In genomic region chr13:22498006-22498405, GRCh38 we compare ENCODE assay signal across 20 cellular contexts.
A peak's percentile ranks its signal among the peaks of the same experiment; 100 is the strongest.
DNase-seq lines count a peak whose midpoint lies in the region; ATAC-seq and TF ChIP-seq lines count a peak whose summit lies in the region.
"Had no signal": no experiment of that assay in that cellular context is flagged by ENCODE, and none has a peak within 500 bp of the region (broad histone marks: within the 10 kb centered on the region; RNA-seq: fewer than 3 reads in every experiment).

No MANE protein-coding gene starts in this region.

- no peak for ATAC-seq in HG02763 (IDR thresholded peaks at IDR 0.05; ENCODE audit: unreplicated experiment)
- ATAC-seq: SK-N-SH treated with all-trans-retinoic acid at 6 μM for 48 hours had no signal

- peaks cover 15% of the 10 kb centered on the region for H3K4me1 Mint-ChIP-seq in nephron
- H3K4me1 Mint-ChIP-seq: B cell had no signal

- peak overlapping the region; percentile 53 to 83 (median 63) for H3K27ac Mint-ChIP-seq in nephron
- H3K27ac Mint-ChIP-seq: B cell had no signal

- peaks cover 3% of the 10 kb centered on the region for H3K27me3 Mint-ChIP-seq in nephron (ENCODE audit: low read depth)
- H3K27me3 Mint-ChIP-seq: B cell had no signal

- DNase-seq in NCI-H748 (lab: John Stamatoyannopoulos, UW; ENCODE audit: unreplicated experiment) (peak; percentile 48), NCI-H748 treated with DMSO at 0.1 percent for 48 hours (lab: John Stamatoyannopoulos, UW) (no peak), SW480 (ENCODE audit: low spot score) (peak; percentile 69), SW 1271 (lab: John Stamatoyannopoulos, UW) (no peak)
- no peak for DNase-seq in stimulated activated CD4-positive, alpha-beta T cell treated with anti-CD3 and anti-CD28 coated beads, Interleukin-2, amount 100 ng/mL, for 24 hours
- DNase-seq: DMS153, GM23248, H7, KBM-7, NCI-H1105, NCI-H1436 treated with DMSO at 0.1 percent for 48 hours, NCI-H187 treated with DMSO at 0.1 percent for 48 hours, NCI-H2107, NCI-H2227 treated with DMSO at 0.1 percent for 48 hours, NCI-H774, SJCRH30 had no signal

- no peak for TF ChIP-seq CTCF in nephron (IDR thresholded peaks at IDR 0.05; ENCODE audit: unreplicated experiment in 3 of 3)

- H3K4me3 Mint-ChIP-seq in nephron, result peak overlapping the region in 1 of 3 experiments; percentile 25
- H3K4me3 Mint-ChIP-seq: B cell had no signal

- H3K9me3 Mint-ChIP-seq in nephron, result peaks cover 1% of the 10 kb centered on the region

- no peaks in the 10 kb centered on the region for H3K36me3 Mint-ChIP-seq in nephron (ENCODE audit: low read depth)

Comparison
In these comparisons a context has a peak if more than half of its experiments do, and no peak if none do; other contexts are left out.
1. DNase-seq: peak in NCI-H748 (single experiment) and SW480 (single experiment); none in NCI-H748 treated with DMSO at 0.1 percent for 48 hours (single experiment), stimulated activated CD4-positive, alpha-beta T cell treated with anti-CD3 and anti-CD28 coated beads, Interleukin-2, amount 100 ng/mL, for 24 hours (0 of 2) and SW 1271 (0 of 2).